ENCODE assay signal across 8 cellular contexts in genomic region chr10:89029785-89030437, GRCh38. TPM values are rescaled to one million over a fixed set of nuclear protein-coding genes. Genes with fewer than 3 reads are reported as not detected.
A peak's percentile ranks its signal among the peaks of the same experiment; 100 is the strongest.
DNase-seq lines count a peak whose midpoint lies in the region; ATAC-seq, FAIRE-seq and TF ChIP-seq lines count a peak whose summit lies in the region.

No MANE protein-coding gene starts in this region.

- H3K9ac ChIP-seq in astrocyte (ENCODE audit: low read length) = no peak overlapping the region

- H3K4me3 ChIP-seq in astrocyte (ENCODE audit: insufficient read depth, low read depth, low read length) (no peak overlapping the region), hepatocyte (no peak overlapping the region), gastrocnemius medialis (no peak overlapping the region)

- H3K36me3 Mint-ChIP-seq in astrocyte (ENCODE audit: low read depth, unreplicated experiment) = peaks cover 4% of the 10 kb centered on the region

- intact Hi-C loops in gastrocnemius medialis (cut with DNase I; ENCODE audit: low total_unique reads) = no loop called here

- peak; percentile 57 to 66 for ATAC-seq in gastrocnemius medialis
- no peak for ATAC-seq in GM18498 (IDR thresholded peaks at IDR 0.05; ENCODE audit: unreplicated experiment)
- no peak for ATAC-seq in GM18520 (IDR thresholded peaks at IDR 0.05; ENCODE audit: unreplicated experiment)

- no peak overlapping the region for H3K4me3 Mint-ChIP-seq in astrocyte (ENCODE audit: unreplicated experiment)

- H3K4me1 ChIP-seq in astrocyte (ENCODE audit: insufficient read depth, low read length) (peaks cover 13% of the 10 kb centered on the region), hepatocyte (ENCODE audit: insufficient read depth) (no peaks in the 10 kb centered on the region), gastrocnemius medialis (peaks cover 0 to 6% of the 10 kb centered on the region in 2 donors)

- FAIRE-seq in astrocyte (lab: Jason Lieb, UNC) = peak; percentile 97

- in situ Hi-C loops in gastrocnemius medialis (cut with MboI; ENCODE audit: low sequenced_read_pairs in 4 of 4) = loop anchor here (5.0 to 25.0 kb wide), 2 partner anchors 182 to 532 kb away; no protein-coding TSS in a partner anchor

- H2AFZ ChIP-seq in astrocyte (ENCODE audit: low read depth, low read length) = no peak overlapping the region
- no peak overlapping the region for H2AFZ ChIP-seq in hepatocyte

- no peak for TF ChIP-seq POLR2A in gastrocnemius medialis (IDR thresholded peaks at IDR 0.05)

- H3K9me3 ChIP-seq in astrocyte (ENCODE audit: insufficient read depth, low read depth, low read length) = no peaks in the 10 kb centered on the region
- H3K9me3 ChIP-seq in hepatocyte (ENCODE audit: low read depth) = no peaks in the 10 kb centered on the region
- H3K9me3 ChIP-seq in gastrocnemius medialis = no peaks in the 10 kb centered on the region

- peak; percentile 88 for TF ChIP-seq CTCF in GM12872 (IDR thresholded peaks at IDR 0.05; ENCODE audit: insufficient read depth, low read depth, low read length)
- TF ChIP-seq CTCF in astrocyte (IDR thresholded peaks at IDR 0.05; ENCODE audit: insufficient read depth, low read depth, low read length) = peak; percentile 89
- peak; percentile 89 for TF ChIP-seq CTCF in hepatocyte (IDR thresholded peaks at IDR 0.05; ENCODE audit: poor library complexity)
- peak; percentile 65 to 86 (median 84) for TF ChIP-seq CTCF in gastrocnemius medialis (IDR thresholded peaks at IDR 0.05 in 4 of 5, conservative IDR thresholded peaks at IDR 0.05 in 1 of 5)

- H3K4me1 Mint-ChIP-seq in astrocyte (ENCODE audit: low read depth, unreplicated experiment) = peaks cover 13% of the 10 kb centered on the region

- no peaks in the 10 kb centered on the region for H3K9me3 Mint-ChIP-seq in astrocyte (ENCODE audit: unreplicated experiment)

- no peaks in the 10 kb centered on the region for H3K27me3 ChIP-seq in astrocyte (ENCODE audit: insufficient read depth, low read length)
- H3K27me3 ChIP-seq in hepatocyte = no peaks in the 10 kb centered on the region
- no peaks in the 10 kb centered on the region for H3K27me3 ChIP-seq in gastrocnemius medialis

- peak overlapping the region; percentile 51 for H3K4me2 ChIP-seq in astrocyte (ENCODE audit: low read length)
- peak overlapping the region; percentile 49 for H3K4me2 ChIP-seq in hepatocyte

- H3K9me2 ChIP-seq in hepatocyte (replicated peaks; ENCODE audit: insufficient read depth) = no peaks in the 10 kb centered on the region

- no peaks in the 10 kb centered on the region for H4K20me1 ChIP-seq in astrocyte (ENCODE audit: insufficient read depth, low read length)
- H4K20me1 ChIP-seq in hepatocyte (ENCODE audit: insufficient read depth, poor library complexity, severe bottlenecking) = no peaks in the 10 kb centered on the region

- H3K36me3 ChIP-seq in astrocyte (ENCODE audit: insufficient read depth, low read length) = no peaks in the 10 kb centered on the region
- H3K36me3 ChIP-seq in hepatocyte (replicated peaks; ENCODE audit: insufficient read depth, low read depth) = no peaks in the 10 kb centered on the region
- H3K36me3 ChIP-seq in gastrocnemius medialis = no peaks in the 10 kb centered on the region

- peaks cover 10% of the 10 kb centered on the region for H3K27me3 Mint-ChIP-seq in astrocyte (ENCODE audit: low read depth, unreplicated experiment)

- H3K27ac Mint-ChIP-seq in astrocyte (ENCODE audit: unreplicated experiment) = no peak overlapping the region

- H3K79me2 ChIP-seq in astrocyte (ENCODE audit: insufficient read depth, low read length) (no peaks in the 10 kb centered on the region), hepatocyte (no peaks in the 10 kb centered on the region)

- H3K27ac ChIP-seq in astrocyte (ENCODE audit: low read depth, low read length) (no peak overlapping the region), hepatocyte (no peak overlapping the region), gastrocnemius medialis (no peak overlapping the region)

- peak; percentile 3 for DNase-seq in NCI-H1436 treated with DMSO at 0.1 percent for 48 hours (lab: John Stamatoyannopoulos, UW)
- peak; percentile 51 for DNase-seq in T-helper 9 cell
- peak; percentile 55 for DNase-seq in astrocyte (ENCODE audit: low read depth)
- DNase-seq in hepatocyte (ENCODE audit: low spot score) = peak; percentile 88
- DNase-seq in gastrocnemius medialis = peak; percentile 38 to 45

- 36% methylated on average over 8 of the region's 8 CpGs for WGBS in hepatocyte (ENCODE audit: low lambda C conversion rate, missing lambda C conversion rate)

RNA-seq across cellular contexts. Expression of gene FAS, which starts 39.3 kb away (rescaled TPM):
- 32.3 and 32.6 TPM in 2 replicates for total RNA-seq in astrocyte
- 13.9 and 14.1 TPM in 2 replicates for total RNA-seq in hepatocyte
- 7.3 and 8.0 TPM in 2 replicates for polyA plus RNA-seq in hepatocyte
- 1 to 10 TPM; 2.7 to 5.9 (median 4.9) TPM for total RNA-seq in gastrocnemius medialis

Comparison
In these comparisons a context has a peak if more than half of its experiments do, and no peak if none do; other contexts are left out.
1. DNase-seq: peak in every context shown above with its lines; median percentile 88 in hepatocyte; 55 in astrocyte; 51 in T-helper 9 cell; 42 in gastrocnemius medialis; 3 in NCI-H1436 treated with DMSO at 0.1 percent for 48 hours.
2. ATAC-seq: peak in gastrocnemius medialis (2 of 2); none in GM18498 (single experiment) and GM18520 (single experiment).
3. Peak in every context shown above with its lines, with median percentiles within 50 percentile points of each other: CTCF ChIP-seq.